In genomic region chr1:113929750-113930498, GRCh38 we compare ENCODE assay signal across 8 cellular contexts. TPM values are rescaled to one million over a fixed set of nuclear protein-coding genes. Genes with fewer than 3 reads are reported as not detected.
DNase-seq lines count a peak whose midpoint lies in the region; ATAC-seq, FAIRE-seq and TF ChIP-seq lines count a peak whose summit lies in the region.

No MANE protein-coding gene starts in this region.

- H3K27ac ChIP-seq in A673 (ENCODE audit: low read depth, low read length, poor library complexity, severe bottlenecking) (peak overlapping the region; percentile 86), trophoblast cell (ENCODE audit: low read depth, low read length) (peak overlapping the region; percentile 50)

- H3K14ac ChIP-seq in trophoblast cell (ENCODE audit: low read length): peak overlapping the region; percentile 80

- no peaks in the 10 kb centered on the region for H3K27me3 ChIP-seq in A673 (replicated peaks; ENCODE audit: insufficient read depth, low read depth, low read length, poor library complexity)
- H3K27me3 ChIP-seq in trophoblast cell (ENCODE audit: insufficient read depth, low read length): no peaks in the 10 kb centered on the region

- peak; percentile 39 for ATAC-seq in GM18511 (IDR thresholded peaks at IDR 0.05; ENCODE audit: unreplicated experiment)
- peak; percentile 30 for ATAC-seq in HG03039 (IDR thresholded peaks at IDR 0.05; ENCODE audit: unreplicated experiment)

- H3K79me1 ChIP-seq in trophoblast cell (ENCODE audit: low read length): peaks cover 9% of the 10 kb centered on the region

- H3K23ac ChIP-seq in trophoblast cell (ENCODE audit: low read length): no peak overlapping the region

- peak overlapping the region; percentile 90 for H3K4ac ChIP-seq in trophoblast cell (ENCODE audit: low read depth, low read length)

- peak overlapping the region; percentile 43 for H2BK5ac ChIP-seq in trophoblast cell (ENCODE audit: low read depth, low read length, poor library complexity)

- peak overlapping the region; percentile 74 for H4K12ac ChIP-seq in trophoblast cell (ENCODE audit: low read depth, low read length)

- DNase-seq in A673 (ENCODE audit: low spot score): peak; percentile 60
- DNase-seq in RPMI8226: peak; percentile 45
- peak; percentile 85 for DNase-seq in activated naive CD4-positive, alpha-beta T cell treated with anti-CD3 and anti-CD28 coated beads for 36 hours
- DNase-seq in head of caudate nucleus: peak in 30 of 42 donors; percentile 16 to 66 (median 36)
- DNase-seq in trophoblast cell: peak; percentile 67 to 80
- peak; percentile 67 for DNase-seq in urothelium cell line (ENCODE audit: low spot score)

- H2AFZ ChIP-seq in trophoblast cell (ENCODE audit: insufficient read depth, low read length, poor library complexity): peak overlapping the region; percentile 68

- peak overlapping the region; percentile 89 for H3K4me3 Mint-ChIP-seq in activated naive CD4-positive, alpha-beta T cell treated with anti-CD3 and anti-CD28 coated beads for 36 hours

- BruUV-seq in A673 (replicated peaks; lab: Mats Ljungman, UMichigan): no TSS peak

- no peak for FAIRE-seq in urothelium cell line (lab: Jason Lieb, UNC)

- intact Hi-C loops in A673 (cut with micrococcal nuclease; ENCODE audit: unreplicated experiment) (loop anchor here (1.0 kb wide), 1 partner anchor 25 kb away; the partner anchor contains the start of gene DCLRE1B), head of caudate nucleus (cut with DNase I) (loop anchor here (1.0 kb wide), 1 partner anchor 25 kb away; the partner anchor contains the start of gene DCLRE1B)
- intact Hi-C loops in activated naive CD4-positive, alpha-beta T cell treated with anti-CD3 and anti-CD28 coated beads for 36 hours (cut with micrococcal nuclease): loop anchor here (1.0 to 10.0 kb wide), 17 partner anchors 10 to 1305 kb away; partner anchors contain the start of genes CSDE1, DCLRE1B, LRIG2 and MAGI3

- H2BK120ac ChIP-seq in trophoblast cell (ENCODE audit: insufficient read depth, low read length, poor library complexity): peak overlapping the region; percentile 30

- POLR2A ChIA-PET in A673 (lab: Charles Lee; ENCODE audit: low non-redundant PET): interaction anchor here (0.8 kb wide), 1 partner anchor 789 kb away, joined by 3 read pairs; no protein-coding TSS in a partner anchor

- H3K9me3 Mint-ChIP-seq in activated naive CD4-positive, alpha-beta T cell treated with anti-CD3 and anti-CD28 coated beads for 36 hours: no peaks in the 10 kb centered on the region

- H3K18ac ChIP-seq in trophoblast cell (ENCODE audit: low read length): peak overlapping the region; percentile 88

- H4K91ac ChIP-seq in trophoblast cell (ENCODE audit: low read depth, low read length): peak overlapping the region; percentile 40

- peak; percentile 26; the same call in 1 of the 2 replicates for TF ChIP-seq CTCF in A673 (conservative IDR thresholded peaks at IDR 0.05; ENCODE audit: low read depth, low read length)

- peak overlapping the region; percentile 74 for H3K4me2 ChIP-seq in trophoblast cell (ENCODE audit: low read length)

- H3K9me3 ChIP-seq in A673 (ENCODE audit: low read depth, low read length, poor library complexity, severe bottlenecking): no peaks in the 10 kb centered on the region
- no peaks in the 10 kb centered on the region for H3K9me3 ChIP-seq in trophoblast cell (ENCODE audit: insufficient read depth, low read depth, low read length)

- peaks cover 7% of the 10 kb centered on the region for H3K79me2 ChIP-seq in trophoblast cell (ENCODE audit: control insufficient read depth, insufficient read depth, low read length, poor library complexity)

- H4K8ac ChIP-seq in trophoblast cell (ENCODE audit: low read depth, low read length): peak overlapping the region; percentile 74

- H3K27me3 Mint-ChIP-seq in activated naive CD4-positive, alpha-beta T cell treated with anti-CD3 and anti-CD28 coated beads for 36 hours (ENCODE audit: low read depth): no peaks in the 10 kb centered on the region

- H2BK12ac ChIP-seq in trophoblast cell (ENCODE audit: low read length): no peak overlapping the region

- H2AK5ac ChIP-seq in trophoblast cell (ENCODE audit: low read length): no peak overlapping the region

- peaks cover 5% of the 10 kb centered on the region for H3K36me3 Mint-ChIP-seq in activated naive CD4-positive, alpha-beta T cell treated with anti-CD3 and anti-CD28 coated beads for 36 hours (ENCODE audit: low read depth)

- peak overlapping the region; percentile 86 for H3K9ac ChIP-seq in trophoblast cell (ENCODE audit: low read length)

- H3K36me3 ChIP-seq in A673 (ENCODE audit: insufficient read depth, low read length, poor library complexity, severe bottlenecking): peaks cover 2% of the 10 kb centered on the region
- no peaks in the 10 kb centered on the region for H3K36me3 ChIP-seq in trophoblast cell (ENCODE audit: control insufficient read depth in 1 of 2, insufficient read depth in 2 of 2, low read length in 2 of 2)

- no CpG with 5 or more reads among the region's 64 CpGs for WGBS in trophoblast cell (ENCODE audit: extremely low coverage, insufficient coverage, insufficient read length)

- H3K4me1 ChIP-seq in A673 (ENCODE audit: insufficient read depth, low read length, poor library complexity, severe bottlenecking) (peaks cover 25% of the 10 kb centered on the region), trophoblast cell (ENCODE audit: control insufficient read depth in 1 of 2, insufficient read depth in 2 of 2, low read length in 2 of 2) (peaks cover 2% of the 10 kb centered on the region in 2 experiments)

- H3K4me3 ChIP-seq in A673 (ENCODE audit: low read depth, low read length, poor library complexity, severe bottlenecking) (peak overlapping the region; percentile 96), trophoblast cell (ENCODE audit: low read depth, low read length) (peak overlapping the region; percentile 81)

- H3K27ac Mint-ChIP-seq in activated naive CD4-positive, alpha-beta T cell treated with anti-CD3 and anti-CD28 coated beads for 36 hours: peak overlapping the region; percentile 98

- CTCF ChIA-PET in A673 (lab: Charles Lee): interaction anchor here (0.6 to 1.8 kb wide), 3 partner anchors 26 to 1125 kb away, joined by 3 to 6 read pairs (median 5); partner anchors contain the start of gene AP4B1
- CTCF ChIA-PET in activated naive CD4-positive, alpha-beta T cell treated with anti-CD3 and anti-CD28 coated beads for 36 hours (lab: Charles Lee): interaction anchor here (0.9 to 5.5 kb wide), 18 partner anchors 10 to 814 kb away, joined by 3 to 53 read pairs (median 5); partner anchors contain the start of genes AP4B1, DCLRE1B and OLFML3

- H3K4me1 Mint-ChIP-seq in activated naive CD4-positive, alpha-beta T cell treated with anti-CD3 and anti-CD28 coated beads for 36 hours (ENCODE audit: low read depth): peaks cover 44% of the 10 kb centered on the region

RNA-seq across cellular contexts. Expression of gene HIPK1, which starts 0.8 kb away (rescaled TPM):
- total RNA-seq in A673 (2021): 71.8 and 81.3 TPM in 2 replicates
- 10 to 100 TPM; 47.7 to 51.0 TPM for total RNA-seq in activated naive CD4-positive, alpha-beta T cell treated with anti-CD3 and anti-CD28 coated beads for 36 hours
- polyA plus RNA-seq in trophoblast cell (2013): 20.6 and 22.0 TPM in 2 replicates

RNA-seq across cellular contexts. Expression of gene DCLRE1B, which starts 24.8 kb away (rescaled TPM):
- total RNA-seq in A673 (2021): 30.2 and 34.6 TPM in 2 replicates
- total RNA-seq in activated naive CD4-positive, alpha-beta T cell treated with anti-CD3 and anti-CD28 coated beads for 36 hours: 10 to 100 TPM; 17.7 to 18.3 TPM
- polyA plus RNA-seq in trophoblast cell (2013): 7.3 and 7.6 TPM in 2 replicates

RNA-seq across cellular contexts. Expression of gene AP4B1, which starts 25.3 kb away (rescaled TPM):
- total RNA-seq in A673 (2021): 42.7 and 48.9 TPM in 2 replicates
- total RNA-seq in activated naive CD4-positive, alpha-beta T cell treated with anti-CD3 and anti-CD28 coated beads for 36 hours: 10 to 100 TPM; 35.7 to 40.2 TPM
- 5.9 TPM in 2 replicates for polyA plus RNA-seq in trophoblast cell (2013)

RNA-seq across cellular contexts. Expression of gene BCL2L15, which starts 42.5 kb away (rescaled TPM):
- total RNA-seq in A673 (2021): 1.1 TPM in 2 replicates
- under 1 TPM; 0.15 to 0.43 TPM for total RNA-seq in activated naive CD4-positive, alpha-beta T cell treated with anti-CD3 and anti-CD28 coated beads for 36 hours
- polyA plus RNA-seq in trophoblast cell (2013): 0.06 and 0.07 TPM in 2 replicates

RNA-seq across cellular contexts. Expression of gene OLFML3, which starts 49.4 kb away (rescaled TPM):
- total RNA-seq in A673 (2021): 319 and 349 TPM in 2 replicates
- total RNA-seq in activated naive CD4-positive, alpha-beta T cell treated with anti-CD3 and anti-CD28 coated beads for 36 hours: under 1 TPM in 1 of 2 experiments, not detected in 1; 0.10 TPM
- 142 and 148 TPM in 2 replicates for polyA plus RNA-seq in trophoblast cell (2013)

Comparison
In these comparisons a context has a peak if more than half of its experiments do, and no peak if none do; other contexts are left out.
1. Peak in every context shown above with its lines: DNase-seq, ATAC-seq, H3K4me3 ChIP-seq and H3K27ac ChIP-seq.